In genomic region chr6:119830069-119830468, GRCh38 we compare ENCODE assay signal across 1 cellular context.
TF ChIP-seq lines count a peak whose summit lies in the region.

No MANE protein-coding gene starts in this region.

TF ChIP-seq in H1, 55 proteins besides CTCF, POLR2A, EP300 and RAD21:
- no peak for TF ChIP-seq SIX5 (IDR thresholded peaks at IDR 0.05; ENCODE audit: low read depth, low read length)
- no peak for TF ChIP-seq USF2 (IDR thresholded peaks at IDR 0.05; ENCODE audit: low read length)
- TF ChIP-seq POLR2AphosphoS5 (IDR thresholded peaks at IDR 0.05; ENCODE audit: low read depth, low read length): no peak
- TF ChIP-seq EGR1 (IDR thresholded peaks at IDR 0.05; ENCODE audit: borderline replicate concordance, low read depth, low read length): no peak
- TF ChIP-seq RFX5 (IDR thresholded peaks at IDR 0.05; ENCODE audit: borderline replicate concordance, low read depth, low read length): no peak
- TF ChIP-seq RNF2 (IDR thresholded peaks at IDR 0.05; ENCODE audit: borderline replicate concordance, low read depth, low read length, missing control alignments, poor library complexity, severe bottlenecking): no peak
- TF ChIP-seq SIRT6 (IDR thresholded peaks at IDR 0.05; ENCODE audit: low read length): no peak
- TF ChIP-seq SIN3A (conservative IDR thresholded peaks at IDR 0.05 in 1 of 2, IDR thresholded peaks at IDR 0.05 in 1 of 2; ENCODE audit: low read depth in 1 of 2, low read length in 2 of 2): no peak
TF ChIP-seq in H1: peak in this region for 0.
